8 cellular contexts compared by ENCODE assay signal in the genomic region with DNA sequence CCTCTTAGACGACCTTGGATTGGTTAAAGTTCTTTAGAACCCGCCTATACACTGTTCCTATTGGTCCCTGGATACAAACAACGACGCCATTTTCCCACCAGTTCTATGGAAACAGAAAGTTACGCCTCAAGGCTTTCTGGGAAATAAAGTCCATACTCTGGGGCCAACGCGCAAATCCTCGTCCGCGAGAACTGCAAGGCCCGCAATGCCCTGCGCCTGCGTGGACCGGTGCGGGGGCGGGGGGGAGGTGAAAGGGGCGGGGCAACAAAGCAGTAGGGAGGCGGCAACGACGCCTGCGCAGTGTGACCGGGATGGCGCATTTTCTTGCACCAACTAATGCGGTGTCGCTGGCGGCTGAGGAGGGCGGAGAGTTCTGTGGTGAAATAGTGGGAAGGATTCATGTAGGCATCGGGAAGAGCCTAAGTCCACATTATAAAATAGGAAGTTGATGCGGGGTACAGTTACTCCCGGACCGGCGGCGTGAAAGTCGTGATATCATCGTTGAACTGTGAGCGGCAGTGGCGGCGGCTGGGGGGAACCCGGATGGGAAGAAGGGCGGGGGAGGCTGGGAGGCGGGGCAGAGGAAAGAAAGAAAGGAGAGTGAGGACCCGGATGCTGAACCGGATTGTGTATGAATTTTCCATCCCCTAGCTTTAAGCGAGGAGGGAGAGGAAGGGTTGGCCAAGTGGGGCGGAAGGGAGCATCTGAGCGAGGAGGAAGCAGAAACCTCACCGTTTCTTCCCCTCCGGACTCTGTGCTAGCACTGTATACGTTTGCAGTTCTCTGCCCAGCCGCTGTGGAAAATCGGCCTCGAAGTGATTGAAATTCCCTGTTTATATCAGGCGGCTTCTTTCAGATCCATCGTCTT. TPM values are rescaled to one million over a fixed set of nuclear protein-coding genes. Genes with fewer than 3 reads are reported as not detected.
DNase-seq lines count a peak whose midpoint lies in the region; ATAC-seq, FAIRE-seq and TF ChIP-seq lines count a peak whose summit lies in the region.

A gene (plus strand): TSS at position 300 of the 868 bp plus-strand sequence. CDS start 6,695 bp downstream, outside the sequence.

- WGBS in HepG2 (ENCODE audit: low lambda C conversion rate): under 1% methylated on average over 54 of the region's 54 CpGs

- TF ChIP-seq RAD21 in HepG2 (CRISPR knock-in tag; IDR thresholded peaks at IDR 0.05): no peak; the same call in 1 of the 2 replicates

- no peak within 1 kb of the TSS for H3K4me3 Mint-ChIP-seq in CD4-positive, alpha-beta T cell

- H3K27ac Mint-ChIP-seq in CD4-positive, alpha-beta T cell: no peak within 1 kb of the TSS

- peaks cover 31% of the 10 kb centered on the region for H4K20me1 ChIP-seq in HepG2 (ENCODE audit: insufficient read depth, low read length)

- H3K4me1 ChIP-seq in HepG2 (ENCODE audit: insufficient read depth, low read length): peaks cover 47% of the 10 kb centered on the region

- peak; percentile 96 to 99 (median 98) for DNase-seq in CD4-positive, alpha-beta T cell
- DNase-seq in NCI-H82 (lab: John Stamatoyannopoulos, UW) (peak; percentile 100), dorsolateral prefrontal cortex (peak; percentile 94 to 98 (median 96)), HepG2 (ENCODE audit: low spot score) (peak; percentile 100)
- peak; percentile 98 to 99 for DNase-seq in activated CD4-positive, alpha-beta T cell treated with anti-CD3 and anti-CD28 coated beads, Interleukin-2, amount 50 U/mL, for 48 hours
- peak; percentile 99 for DNase-seq in stimulated activated CD4-positive, alpha-beta T cell treated with anti-CD3 and anti-CD28 coated beads, Interleukin-4, amount 100 ng/mL, for 1 hour

- TF ChIP-seq POLR2A in HepG2 (IDR thresholded peaks at IDR 0.05; ENCODE audit: insufficient read depth in 1 of 2, low read depth in 2 of 2, low read length in 2 of 2): peak; percentile 67 to 94

- ATAC-seq in CD4-positive, alpha-beta T cell (ENCODE audit: poor library complexity): peak; percentile 78
- ATAC-seq in GM19452 (IDR thresholded peaks at IDR 0.05; ENCODE audit: unreplicated experiment) (peak; percentile 68), HG03575 (IDR thresholded peaks at IDR 0.05; ENCODE audit: extremely low read depth, insufficient number of reproducible peaks, low FRiP score, unreplicated experiment) (peak; percentile 28), HepG2 (peak; percentile 87)

- H3K27me3 ChIP-seq in CD4-positive, alpha-beta T cell (ENCODE audit: control insufficient read depth, insufficient read depth, low read length): no peaks in the 10 kb centered on the region
- H3K27me3 ChIP-seq in dorsolateral prefrontal cortex (no peaks in the 10 kb centered on the region), HepG2 (ENCODE audit: control insufficient read depth in 1 of 2, insufficient read depth in 2 of 2, low read length in 2 of 2) (no peaks in the 10 kb centered on the region; a peak in 1 of 5 replicates)

- POLR2A ChIA-PET in CD4-positive, alpha-beta T cell (lab: Charles Lee): interaction anchor here (0.5 to 2.0 kb wide), 20 partner anchors 8 to 723 kb away, joined by 3 to 11 read pairs (median 3); a partner anchor contains a TSS
- POLR2A ChIA-PET in HepG2 (lab: Yijun Ruan, JAX): interaction anchor here (0.6 to 3.1 kb wide), 22 partner anchors 22 to 1195 kb away, joined by 3 to 25 read pairs (median 4); a partner anchor contains a TSS

- H3K4me1 Mint-ChIP-seq in CD4-positive, alpha-beta T cell (ENCODE audit: low read depth): peaks cover 23% of the 10 kb centered on the region

- no peaks in the 10 kb centered on the region for H3K9me3 ChIP-seq in CD4-positive, alpha-beta T cell (ENCODE audit: control insufficient read depth, low read length)
- no peaks in the 10 kb centered on the region for H3K9me3 ChIP-seq in HepG2 (ENCODE audit: low read length)

- in situ Hi-C loops in HepG2 (cut with HindIII; ENCODE audit: extremely low pct_ligation_motif_present, low pct_unique_long_range_greater_than_20kb): loop anchor here (10.0 kb wide), 1 partner anchor 74 kb away; no protein-coding TSS in a partner anchor

- intact Hi-C loops in CD4-positive, alpha-beta T cell (cut with DNase I, micrococcal nuclease): loop anchor here (1.0 to 10.0 kb wide), 10 partner anchors 18 to 954 kb away; a partner anchor contains a TSS
- intact Hi-C loops in dorsolateral prefrontal cortex (cut with DNase I): loop anchor here (1.0 to 10.0 kb wide), 12 partner anchors 39 to 1196 kb away; a partner anchor contains a TSS
- intact Hi-C loops in HepG2 (cut with micrococcal nuclease; ENCODE audit: unreplicated experiment): loop anchor here (1.0 to 2.0 kb wide), 2 partner anchors 76 to 89 kb away; no protein-coding TSS in a partner anchor

- FAIRE-seq in HepG2 (lab: Jason Lieb, UNC): peak; percentile 93

- TF ChIP-seq EP300 in HepG2 (IDR thresholded peaks at IDR 0.05; ENCODE audit: low read depth in 2 of 2, low read length in 2 of 2) (no peak; a peak in 1 of 4 replicates), HepG2 (CRISPR knock-in tag; IDR thresholded peaks at IDR 0.05; ENCODE audit: borderline replicate concordance) (no peak)

- no peaks in the 10 kb centered on the region for H3K9me3 Mint-ChIP-seq in CD4-positive, alpha-beta T cell

- H3K4me3 ChIP-seq in dorsolateral prefrontal cortex: peak within 1 kb of the TSS; percentile 73 to 100 (median 95)
- H3K4me3 ChIP-seq in HepG2 (replicated peaks in 1 of 3; ENCODE audit: insufficient read depth in 1 of 3, low read depth in 2 of 3, low read length in 3 of 3): peak within 1 kb of the TSS; percentile 86 to 95 (median 91)

- TF ChIP-seq CTCF in CD4-positive, alpha-beta T cell (IDR thresholded peaks at IDR 0.05): peak; percentile 34
- TF ChIP-seq CTCF in dorsolateral prefrontal cortex (IDR thresholded peaks at IDR 0.05 in 54 of 56, conservative IDR thresholded peaks at IDR 0.05 in 2 of 56; ENCODE audit: low read depth in 1 of 56, partially characterized antibody in 56 of 56) (peak in 38 of 56 donors; percentile 5 to 52 (median 28)), HepG2 (CRISPR knock-in tag; IDR thresholded peaks at IDR 0.05) (no peak)

- no peaks in the 10 kb centered on the region; a peak in 1 of 5 replicates for H3K36me3 ChIP-seq in HepG2 (replicated peaks in 1 of 2; ENCODE audit: control insufficient read depth in 1 of 2, insufficient read depth in 2 of 2, low read length in 2 of 2)

- H3K27me3 Mint-ChIP-seq in CD4-positive, alpha-beta T cell: no peaks in the 10 kb centered on the region

- H3K4me2 ChIP-seq in HepG2 (ENCODE audit: low read depth, low read length): peak within 1 kb of the TSS; percentile 82

- H3K36me3 Mint-ChIP-seq in CD4-positive, alpha-beta T cell (ENCODE audit: low read depth): peaks cover 37% of the 10 kb centered on the region

- peaks cover 90% of the 10 kb centered on the region for H3K79me2 ChIP-seq in HepG2 (ENCODE audit: insufficient read depth, low read length)

- peak within 1 kb of the TSS; percentile 93 for H3K9ac ChIP-seq in HepG2 (ENCODE audit: insufficient read depth, low read depth, low read length)

- H3K27ac ChIP-seq in CD4-positive, alpha-beta T cell (ENCODE audit: low read depth, low read length): peak within 1 kb of the TSS; percentile 98
- H3K27ac ChIP-seq in dorsolateral prefrontal cortex (peak within 1 kb of the TSS; percentile 89 to 100 (median 98)), HepG2 (ENCODE audit: extremely low read length, insufficient read depth, low read length) (peak within 1 kb of the TSS; percentile 89)

- H2AFZ ChIP-seq in HepG2 (ENCODE audit: low read length): no peak within 1 kb of the TSS

- TSS peak; percentile 69 for BruUV-seq in HepG2 (replicated peaks; lab: Mats Ljungman, UMichigan)

- CTCF ChIA-PET in CD4-positive, alpha-beta T cell (lab: Charles Lee): interaction anchor here (1.1 to 1.5 kb wide), 4 partner anchors 9 to 75 kb away, joined by 3 to 4 read pairs (median 3); no protein-coding TSS in a partner anchor
- CTCF ChIA-PET in HepG2 (lab: Yijun Ruan, JAX; ENCODE audit: low intra/inter-chr PET ratio, low total read pairs): interaction anchor here (1.1 kb wide), 1 partner anchor 89 kb away, joined by 3 read pairs; no protein-coding TSS in a partner anchor

TF ChIP-seq in HepG2, 621 proteins besides CTCF, POLR2A, EP300 and RAD21 (continues in another document):
- 0 out of 2 replicates have a peak, but pooled peaks have one; percentile 15 for TF ChIP-seq RXRA (CRISPR knock-in tag; IDR thresholded peaks at IDR 0.05)

RNA-seq across cellular contexts. Expression of the gene that starts here (rescaled TPM):
- 10 to 100 TPM; 20.6 to 20.9 TPM for total RNA-seq in CD4-positive, alpha-beta T cell
- total RNA-seq in dorsolateral prefrontal cortex: 10 to 100 TPM; 28.5 to 60.2 (median 43.4) TPM
- 42.6 and 59.1 TPM in 2 replicates for total RNA-seq in HepG2 (2016; rRNA removed; fragmentation: Illumina TruSeq; extraction: Trizol)
- total RNA-seq in HepG2 (2016; cell fraction: cytosol; rRNA removed; fragmentation: Illumina TruSeq; extraction: Trizol; ENCODE audit: low read depth): 21.5 and 21.8 TPM in 2 replicates
- total RNA-seq in HepG2 (2016; cell fraction: insoluble cytoplasmic fraction; rRNA removed; fragmentation: Illumina TruSeq; extraction: Trizol): 38.1 and 62.2 TPM in 2 replicates
- 37.1 and 44.7 TPM in 2 replicates for total RNA-seq in HepG2 (2016; cell fraction: membrane; rRNA removed; fragmentation: Illumina TruSeq; extraction: Trizol)
- 11.9 and 16.2 TPM in 2 replicates for total RNA-seq in HepG2 (2016; cell fraction: nucleus; rRNA removed; fragmentation: Illumina TruSeq; extraction: Trizol)
- 25.8 and 28.8 TPM in 2 replicates for polyA plus RNA-seq in HepG2 (2011; rRNA removed)
- polyA plus RNA-seq in HepG2 (2011; cell fraction: cytosol; rRNA removed): 12.9 and 22.2 TPM in 2 replicates
- 4.4 and 11.2 TPM in 2 replicates for polyA plus RNA-seq in HepG2 (2011; cell fraction: nucleus; rRNA removed)
- 30.9 and 36.8 TPM in 2 replicates for polyA plus RNA-seq in HepG2 (2012)
- 11.2 and 11.4 TPM in 2 replicates for polyA plus RNA-seq in HepG2 (2016; cell fraction: cytosol; fragmentation: Illumina TruSeq; extraction: Trizol; ENCODE audit: low read depth)
- polyA plus RNA-seq in HepG2 (2016; cell fraction: insoluble cytoplasmic fraction; fragmentation: Illumina TruSeq; extraction: Trizol; ENCODE audit: low read depth): 59.2 and 60.3 TPM in 2 replicates
- 29.1 and 29.2 TPM in 2 replicates for polyA plus RNA-seq in HepG2 (2016; cell fraction: membrane; fragmentation: Illumina TruSeq; extraction: Trizol; ENCODE audit: low read depth)
- polyA plus RNA-seq in HepG2 (2016; cell fraction: nucleus; fragmentation: Illumina TruSeq; extraction: Trizol; ENCODE audit: insufficient read depth, low read depth): 24.5 and 28.8 TPM in 2 replicates
- polyA minus RNA-seq in HepG2 (2011; rRNA and poly(A)+ RNA removed; ENCODE audit: low replicate concordance): 17.0 and 17.9 TPM in 2 replicates
- polyA minus RNA-seq in HepG2 (2011; cell fraction: cytosol; rRNA and poly(A)+ RNA removed): 15.0 and 19.9 TPM in 2 replicates
- 11.3 and 17.7 TPM in 2 replicates for polyA minus RNA-seq in HepG2 (2011; cell fraction: nucleus; rRNA and poly(A)+ RNA removed)

Comparison
In these comparisons a context has a peak if more than half of its experiments do, and no peak if none do; other contexts are left out.
1. Peak in every context shown above with its lines: DNase-seq, ATAC-seq, H3K4me3 ChIP-seq and H3K27ac ChIP-seq.
2. ATAC-seq: peak in every context shown above with its lines; median percentile 87 in HepG2; 78 in CD4-positive, alpha-beta T cell; 68 in GM19452; 28 in HG03575.